Comparison of ENCODE assay signal across 1 cellular context in genomic region chr12:64895541-64895940, GRCh38.
TF ChIP-seq lines count a peak whose summit lies in the region.

No MANE protein-coding gene starts in this region.

TF ChIP-seq in IMR-90, 13 proteins besides CTCF, POLR2A, EP300 and RAD21 (continued from another document):
- no peak for TF ChIP-seq ELK1 (IDR thresholded peaks at IDR 0.05; ENCODE audit: borderline replicate concordance, low read depth, low read length)
- no peak for TF ChIP-seq MAFK (IDR thresholded peaks at IDR 0.05; ENCODE audit: low read depth, low read length)
- no peak for TF ChIP-seq BHLHE40 (IDR thresholded peaks at IDR 0.05; ENCODE audit: low read depth, low read length)
- TF ChIP-seq NFE2L2 (IDR thresholded peaks at IDR 0.05; ENCODE audit: low read depth, low read length): no peak
- TF ChIP-seq MAZ (IDR thresholded peaks at IDR 0.05; ENCODE audit: borderline replicate concordance, low read depth, low read length): no peak
- no peak for TF ChIP-seq CHD1 (IDR thresholded peaks at IDR 0.05; ENCODE audit: low read depth, low read length)
- TF ChIP-seq CEBPB (IDR thresholded peaks at IDR 0.05; ENCODE audit: low read depth, low read length): no peak
- TF ChIP-seq MXI1 (IDR thresholded peaks at IDR 0.05; ENCODE audit: borderline replicate concordance, low read depth, low read length): no peak
- no peak for TF ChIP-seq RCOR1 (IDR thresholded peaks at IDR 0.05; ENCODE audit: insufficient replicate concordance, low read length)
